Comparison of ENCODE assay signal across 9 cellular contexts in the genomic region with DNA sequence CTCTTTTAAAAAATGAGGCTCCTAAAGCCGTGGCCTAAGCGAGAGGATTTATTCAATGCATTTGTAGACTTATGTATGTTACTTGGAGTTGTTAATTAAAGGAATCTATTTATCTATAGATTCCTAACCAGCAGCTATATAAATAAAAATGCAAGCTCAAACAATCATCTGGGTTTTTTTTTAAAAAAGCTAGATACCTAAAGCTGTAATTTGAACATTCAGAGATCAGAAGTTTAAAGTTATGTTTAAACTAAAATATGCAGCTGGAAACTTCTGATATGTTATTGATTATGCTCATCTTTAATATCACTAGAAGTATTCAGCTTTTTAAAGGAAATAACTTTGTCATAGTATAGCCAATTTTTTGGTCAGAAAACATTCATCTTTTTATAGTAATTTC. TPM values are rescaled to one million over a fixed set of nuclear protein-coding genes. Genes with fewer than 3 reads are reported as not detected.
DNase-seq lines count a peak whose midpoint lies in the region; ATAC-seq, FAIRE-seq and TF ChIP-seq lines count a peak whose summit lies in the region.
"Had no signal": no experiment of that assay in that cellular context is flagged by ENCODE, and none has a peak within 500 bp of the region (broad histone marks: within the 10 kb centered on the region; RNA-seq: fewer than 3 reads in every experiment).

No MANE protein-coding gene starts in this region.

- intact Hi-C loops in Caco-2 (cut with micrococcal nuclease; ENCODE audit: unreplicated experiment) = loop anchor here (1.0 to 10.0 kb wide), 6 partner anchors 92 to 1599 kb away; a partner anchor contains a TSS
- intact Hi-C loops in psoas muscle (cut with DNase I) = loop anchor here (5.0 to 10.0 kb wide), 4 partner anchors 71 to 959 kb away; a partner anchor contains a TSS

- H3K4me3 ChIP-seq in Caco-2 (ENCODE audit: low read depth, low read length) (peak overlapping the region; percentile 75), gastroesophageal sphincter (peak overlapping the region; percentile 68 to 85), psoas muscle (peak overlapping the region; percentile 70), H7 (ENCODE audit: insufficient read depth, low read depth, low read length) (no peak overlapping the region)

- H3K4me1 ChIP-seq in Caco-2 (peaks cover 5% of the 10 kb centered on the region), gastroesophageal sphincter (peaks cover 0 to 19% (median 0%) of the 10 kb centered on the region in 3 donors), psoas muscle (no peaks in the 10 kb centered on the region)

- peak overlapping the region; percentile 82 for H3K27ac Mint-ChIP-seq in Caco-2 (ENCODE audit: unreplicated experiment)
- no peak overlapping the region for H3K27ac Mint-ChIP-seq in WTC11

- no peak for FAIRE-seq in GM19239 (lab: Jason Lieb, UNC)

- TF ChIP-seq CTCF in Caco-2 (IDR thresholded peaks at IDR 0.05; ENCODE audit: insufficient read depth in 1 of 2, low read depth in 1 of 2, low read length in 1 of 2, severe bottlenecking in 1 of 2, unreplicated experiment in 1 of 2) = no peak
- TF ChIP-seq CTCF in WTC11 (IDR thresholded peaks at IDR 0.05) = no peak
- TF ChIP-seq CTCF in gastroesophageal sphincter (IDR thresholded peaks at IDR 0.05) = no peak
- TF ChIP-seq CTCF in psoas muscle (IDR thresholded peaks at IDR 0.05) = no peak

- H3K27me3 ChIP-seq in Caco-2 (replicated peaks; ENCODE audit: control insufficient read depth, insufficient read depth, low read length) (no peaks in the 10 kb centered on the region), gastroesophageal sphincter (no peaks in the 10 kb centered on the region), psoas muscle (ENCODE audit: insufficient read depth in 3 of 3, low read length in 2 of 3) (no peaks in the 10 kb centered on the region), H7 (ENCODE audit: control insufficient read depth, insufficient read depth, low read length) (peaks cover 98% of the 10 kb centered on the region)

- H3K36me3 Mint-ChIP-seq in Caco-2 (ENCODE audit: insufficient read depth, unreplicated experiment) (peaks cover 13% of the 10 kb centered on the region), WTC11 (no peaks in the 10 kb centered on the region)

- 0 to 22% methylated on average over 2 of the region's 2 CpGs for WGBS in gastroesophageal sphincter (ENCODE audit: low coverage in 1 of 2), 2 donors
- whole genome bisulfite sequencing in psoas muscle, 3 donors = 2 to 10% (median 5%) methylated on average over 2 of the region's 2 CpGs

- no peak for TF ChIP-seq POLR2A in gastroesophageal sphincter (IDR thresholded peaks at IDR 0.05)

- CTCF ChIA-PET in Caco-2 (lab: Charles Lee) = no interaction called here
- CTCF ChIA-PET in WTC11 (lab: Charles Lee) = interaction anchor here (4.8 to 5.8 kb wide), 2 partner anchors 9 to 138 kb away, joined by 37 to 81 read pairs; no protein-coding TSS in a partner anchor

- peak overlapping the region; percentile 90 to 98 (median 94) for H3K27ac ChIP-seq in gastroesophageal sphincter
- peak overlapping the region; percentile 92 for H3K27ac ChIP-seq in psoas muscle

- POLR2A ChIA-PET in Caco-2 (lab: Charles Lee) (no interaction called here), WTC11 (lab: Charles Lee) (no interaction called here)

- H3K4me3 Mint-ChIP-seq in Caco-2 (ENCODE audit: unreplicated experiment) = peak overlapping the region; percentile 81
- peak overlapping the region; percentile 97 for H3K4me3 Mint-ChIP-seq in WTC11

- H3K36me3 ChIP-seq in Caco-2 (ENCODE audit: control insufficient read depth, insufficient read depth, low read length) = no peaks in the 10 kb centered on the region
- H3K36me3 ChIP-seq in gastroesophageal sphincter = peaks cover 0 to 24% of the 10 kb centered on the region in 2 donors
- no peaks in the 10 kb centered on the region for H3K36me3 ChIP-seq in psoas muscle (ENCODE audit: insufficient read depth in 1 of 2, low read depth in 1 of 2)
- H3K36me3 ChIP-seq in H7 (replicated peaks; ENCODE audit: control insufficient read depth, insufficient read depth, low read length) = no peaks in the 10 kb centered on the region

- BruUV-seq in Caco-2 (replicated peaks; lab: Mats Ljungman, UMichigan) = no TSS peak

- H3K9me3 Mint-ChIP-seq in Caco-2 (ENCODE audit: unreplicated experiment) (no peaks in the 10 kb centered on the region), WTC11 (no peaks in the 10 kb centered on the region)

- peaks cover 9% of the 10 kb centered on the region for H3K4me1 Mint-ChIP-seq in Caco-2 (ENCODE audit: low read depth, unreplicated experiment)
- peaks cover 65% of the 10 kb centered on the region for H3K4me1 Mint-ChIP-seq in WTC11

- no peaks in the 10 kb centered on the region for H3K9me3 ChIP-seq in Caco-2
- no peaks in the 10 kb centered on the region for H3K9me3 ChIP-seq in gastroesophageal sphincter
- no peaks in the 10 kb centered on the region for H3K9me3 ChIP-seq in psoas muscle

- no peak for TF ChIP-seq EP300 in gastroesophageal sphincter (IDR thresholded peaks at IDR 0.05)

- H3K27me3 Mint-ChIP-seq in Caco-2 (ENCODE audit: insufficient read depth, unreplicated experiment) = no peaks in the 10 kb centered on the region
- peaks cover 100% of the 10 kb centered on the region for H3K27me3 Mint-ChIP-seq in WTC11 (ENCODE audit: low read depth)

- ATAC-seq in WTC11 = no peak
- ATAC-seq in gastroesophageal sphincter = no peak
- ATAC-seq in psoas muscle = no peak
- no peak for ATAC-seq in GM21529 (IDR thresholded peaks at IDR 0.05; ENCODE audit: unreplicated experiment)

- no peak for DNase-seq in Caco-2
- DNase-seq in WTC11 (ENCODE audit: low spot score) = no peak
- DNase-seq in psoas muscle = no peak
- DNase-seq in GM19239 (ENCODE audit: insufficient read length, low spot score) = no peak
- DNase-seq in H7 = no peak
- DNase-seq in NCI-H526 treated with DMSO at 0.1 percent for 48 hours (lab: John Stamatoyannopoulos, UW) = no peak
- DNase-seq: stimulated activated CD4-positive, alpha-beta T cell treated with anti-CD3 and anti-CD28 coated beads, Interleukin-4, amount 100 ng/mL, for 1 hour had no signal

TF ChIP-seq in WTC11, 78 proteins besides CTCF, POLR2A, EP300 and RAD21 (continues in another document):
- TF ChIP-seq MYBL2 (CRISPR knock-in tag; IDR thresholded peaks at IDR 0.05) (no peak), ZNF263 (CRISPR knock-in tag; IDR thresholded peaks at IDR 0.05; ENCODE audit: low read depth) (no peak), HMGA2 (CRISPR knock-in tag; IDR thresholded peaks at IDR 0.05) (no peak)
- TF ChIP-seq, protein P1, sequence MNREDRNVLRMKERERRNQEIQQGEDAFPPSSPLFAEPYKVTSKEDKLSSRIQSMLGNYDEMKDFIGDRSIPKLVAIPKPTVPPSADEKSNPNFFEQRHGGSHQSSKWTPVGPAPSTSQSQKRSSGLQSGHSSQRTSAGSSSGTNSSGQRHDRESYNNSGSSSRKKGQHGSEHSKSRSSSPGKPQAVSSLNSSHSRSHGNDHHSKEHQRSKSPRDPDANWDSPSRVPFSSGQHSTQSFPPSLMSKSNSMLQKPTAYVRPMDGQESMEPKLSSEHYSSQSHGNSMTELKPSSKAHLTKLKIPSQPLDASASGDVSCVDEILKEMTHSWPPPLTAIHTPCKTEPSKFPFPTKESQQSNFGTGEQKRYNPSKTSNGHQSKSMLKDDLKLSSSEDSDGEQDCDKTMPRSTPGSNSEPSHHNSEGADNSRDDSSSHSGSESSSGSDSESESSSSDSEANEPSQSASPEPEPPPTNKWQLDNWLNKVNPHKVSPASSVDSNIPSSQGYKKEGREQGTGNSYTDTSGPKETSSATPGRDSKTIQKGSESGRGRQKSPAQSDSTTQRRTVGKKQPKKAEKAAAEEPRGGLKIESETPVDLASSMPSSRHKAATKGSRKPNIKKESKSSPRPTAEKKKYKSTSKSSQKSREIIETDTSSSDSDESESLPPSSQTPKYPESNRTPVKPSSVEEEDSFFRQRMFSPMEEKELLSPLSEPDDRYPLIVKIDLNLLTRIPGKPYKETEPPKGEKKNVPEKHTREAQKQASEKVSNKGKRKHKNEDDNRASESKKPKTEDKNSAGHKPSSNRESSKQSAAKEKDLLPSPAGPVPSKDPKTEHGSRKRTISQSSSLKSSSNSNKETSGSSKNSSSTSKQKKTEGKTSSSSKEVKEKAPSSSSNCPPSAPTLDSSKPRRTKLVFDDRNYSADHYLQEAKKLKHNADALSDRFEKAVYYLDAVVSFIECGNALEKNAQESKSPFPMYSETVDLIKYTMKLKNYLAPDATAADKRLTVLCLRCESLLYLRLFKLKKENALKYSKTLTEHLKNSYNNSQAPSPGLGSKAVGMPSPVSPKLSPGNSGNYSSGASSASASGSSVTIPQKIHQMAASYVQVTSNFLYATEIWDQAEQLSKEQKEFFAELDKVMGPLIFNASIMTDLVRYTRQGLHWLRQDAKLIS (CRISPR knock-in tag; IDR thresholded peaks at IDR 0.05; ENCODE audit: borderline replicate concordance) = no peak

RNA-seq across cellular contexts. Expression of a gene that starts 1.0 kb away (rescaled TPM):
- total RNA-seq in Caco-2 (2022) = 7.4 and 10.5 TPM in 2 replicates
- 0.30 to 0.48 TPM (median 0.39 TPM) in 3 replicates for total RNA-seq in WTC11 (2021)
- 100 to 1,000 TPM; 114 to 305 (median 181) TPM for total RNA-seq in gastroesophageal sphincter
- 1 to 10 TPM in 3 of 4 donors, under 1 TPM in 1; 0.77 to 6.8 (median 4.0) TPM for total RNA-seq in psoas muscle
- 1 to 10 TPM; 2.0 to 5.3 (median 2.1) TPM for polyA plus RNA-seq in psoas muscle
- 0.15 and 0.28 TPM in 2 replicates for total RNA-seq in H7 (2014; rRNA removed; shearing (Covaris generic))
